8 cellular contexts compared by ENCODE assay signal in genomic region chr6:105892577-105893262, GRCh38.
DNase-seq lines count a peak whose midpoint lies in the region; ATAC-seq and TF ChIP-seq lines count a peak whose summit lies in the region.

No MANE protein-coding gene starts in this region.

- TF ChIP-seq CTCF in MCF 10A (IDR thresholded peaks at IDR 0.05; ENCODE audit: unreplicated experiment): no peak
- TF ChIP-seq CTCF in breast epithelium (IDR thresholded peaks at IDR 0.05): no peak

- no peaks in the 10 kb centered on the region for H3K36me3 ChIP-seq in breast epithelium

- CTCF ChIA-PET in MCF 10A (lab: Yijun Ruan, JAX): no interaction called here

- no peak overlapping the region for H3K27ac ChIP-seq in breast epithelium

- H3K27ac Mint-ChIP-seq in MCF 10A (ENCODE audit: low read depth, unreplicated experiment): no peak overlapping the region
- peak overlapping the region; percentile 48 for H3K27ac Mint-ChIP-seq in stimulated activated naive B cell treated with anti-CD40 and anti-IgM and Interleukin-4, amounts not matched to agents 10 μg/mL and 1 μg/mL and 100 μg/mL, for 72 hours

- H3K9me3 Mint-ChIP-seq in MCF 10A (ENCODE audit: unreplicated experiment): no peaks in the 10 kb centered on the region
- no peaks in the 10 kb centered on the region for H3K9me3 Mint-ChIP-seq in stimulated activated naive B cell treated with anti-CD40 and anti-IgM and Interleukin-4, amounts not matched to agents 10 μg/mL and 1 μg/mL and 100 μg/mL, for 72 hours

- intact Hi-C loops in MCF 10A (cut with micrococcal nuclease) (no loop called here), breast epithelium (cut with DNase I; ENCODE audit: low total_unique reads) (no loop called here)

- H3K27me3 Mint-ChIP-seq in MCF 10A (ENCODE audit: insufficient read depth, unreplicated experiment): no peaks in the 10 kb centered on the region
- H3K27me3 Mint-ChIP-seq in stimulated activated naive B cell treated with anti-CD40 and anti-IgM and Interleukin-4, amounts not matched to agents 10 μg/mL and 1 μg/mL and 100 μg/mL, for 72 hours: peaks cover 0 to 5% of the 10 kb centered on the region in 2 donors

- H3K4me3 ChIP-seq in breast epithelium: no peak overlapping the region

- H3K4me3 Mint-ChIP-seq in MCF 10A (ENCODE audit: unreplicated experiment): no peak overlapping the region
- H3K4me3 Mint-ChIP-seq in stimulated activated naive B cell treated with anti-CD40 and anti-IgM and Interleukin-4, amounts not matched to agents 10 μg/mL and 1 μg/mL and 100 μg/mL, for 72 hours: peak overlapping the region; percentile 19 to 50

- no peaks in the 10 kb centered on the region for H3K9me3 ChIP-seq in breast epithelium

- H3K27me3 ChIP-seq in breast epithelium: no peaks in the 10 kb centered on the region

- H3K36me3 Mint-ChIP-seq in MCF 10A (ENCODE audit: insufficient read depth, unreplicated experiment): no peaks in the 10 kb centered on the region
- H3K36me3 Mint-ChIP-seq in stimulated activated naive B cell treated with anti-CD40 and anti-IgM and Interleukin-4, amounts not matched to agents 10 μg/mL and 1 μg/mL and 100 μg/mL, for 72 hours: peaks cover 0 to 2% of the 10 kb centered on the region in 2 donors

- peak; percentile 92 for ATAC-seq in HG02981 (IDR thresholded peaks at IDR 0.05; ENCODE audit: unreplicated experiment)
- ATAC-seq in stimulated activated naive B cell treated with anti-CD40 and anti-IgM and Interleukin-4, amounts not matched to agents 10 μg/mL and 1 μg/mL and 100 μg/mL, for 72 hours (replicated peaks): peak; percentile 97 to 98

- POLR2A ChIA-PET in MCF 10A (lab: Yijun Ruan, JAX): no interaction called here

- DNase-seq in MCF 10A (ENCODE audit: unreplicated experiment) (peak; percentile 7), breast epithelium (ENCODE audit: low spot score in 2 of 2) (no peak), OCI-M2 (lab: John Stamatoyannopoulos, UW; ENCODE audit: unreplicated experiment) (peak; percentile 40), C1 segment of cervical spinal cord (lab: John Stamatoyannopoulos, UW) (no peak), KG1 (lab: John Stamatoyannopoulos, UW) (no peak), retina (no peak)
- DNase-seq in stimulated activated naive B cell treated with anti-CD40 and anti-IgM and Interleukin-4, amounts not matched to agents 10 μg/mL and 1 μg/mL and 100 μg/mL, for 72 hours: peak; percentile 69

- H3K4me1 ChIP-seq in breast epithelium: no peaks in the 10 kb centered on the region

- no peak for TF ChIP-seq POLR2A in breast epithelium (IDR thresholded peaks at IDR 0.05)

- BruUV-seq in MCF 10A (replicated peaks; lab: Mats Ljungman, UMichigan): no TSS peak

- H3K4me1 Mint-ChIP-seq in MCF 10A (ENCODE audit: insufficient read depth, unreplicated experiment): peaks cover 7% of the 10 kb centered on the region
- H3K4me1 Mint-ChIP-seq in stimulated activated naive B cell treated with anti-CD40 and anti-IgM and Interleukin-4, amounts not matched to agents 10 μg/mL and 1 μg/mL and 100 μg/mL, for 72 hours: peaks cover 16 to 27% of the 10 kb centered on the region in 2 donors

Comparison
In these comparisons a context has a peak if more than half of its experiments do, and no peak if none do; other contexts are left out.
1. DNase-seq: peak in MCF 10A (single experiment), OCI-M2 (single experiment) and stimulated activated naive B cell treated with anti-CD40 and anti-IgM and Interleukin-4, amounts not matched to agents 10 μg/mL and 1 μg/mL and 100 μg/mL, for 72 hours (single experiment); none in breast epithelium (0 of 2), C1 segment of cervical spinal cord (0 of 14), KG1 (single experiment) and retina (single experiment).